ENCODE assay signal across 11 cellular contexts in the genomic region with DNA sequence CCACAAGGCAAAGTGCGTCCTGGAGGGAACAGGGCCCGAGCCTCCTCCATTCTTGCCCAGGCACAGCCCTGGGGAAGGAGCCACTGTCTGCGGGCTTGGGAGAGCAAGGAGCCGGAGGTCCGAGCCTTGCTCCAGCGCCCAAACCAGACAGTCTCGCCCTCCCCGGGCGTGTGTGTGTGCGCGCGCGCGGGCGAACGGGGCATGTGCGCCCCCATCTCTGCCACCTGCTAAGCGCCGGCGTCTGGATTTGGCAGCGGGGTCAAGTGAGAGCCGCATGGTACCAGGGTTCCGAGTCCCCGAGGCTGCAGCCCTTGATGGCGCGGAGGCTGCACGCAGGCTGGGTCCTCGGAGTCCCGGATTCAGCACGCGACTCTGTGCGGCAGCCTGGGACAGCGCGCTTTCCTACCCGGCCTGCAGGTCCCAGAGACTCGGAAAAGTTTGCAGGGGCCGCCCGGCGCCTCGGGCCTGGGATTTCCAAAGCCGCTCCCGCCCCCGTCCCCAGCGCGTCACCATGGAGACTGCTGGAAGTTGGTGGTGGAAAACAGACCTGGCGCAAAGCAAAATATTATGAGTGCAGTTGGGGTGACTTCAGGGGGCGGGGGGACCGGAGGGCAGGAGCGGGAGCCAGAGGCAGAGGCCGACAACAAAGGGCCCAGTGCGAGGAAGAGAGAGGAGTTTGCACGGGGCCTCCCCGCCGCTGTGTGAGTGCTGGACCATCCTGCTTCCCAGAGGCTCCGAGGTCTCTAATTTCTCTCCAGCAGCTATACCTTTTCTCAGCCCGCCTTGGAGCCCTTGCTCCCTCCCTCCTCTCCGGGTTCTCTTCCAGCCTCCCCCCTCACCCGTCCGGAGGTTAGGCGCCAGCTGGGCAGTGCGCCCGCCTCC. TPM values are rescaled to one million over a fixed set of nuclear protein-coding genes. Genes with fewer than 3 reads are reported as not detected.
DNase-seq lines count a peak whose midpoint lies in the region; ATAC-seq and TF ChIP-seq lines count a peak whose summit lies in the region.
"Had no signal": no experiment of that assay in that cellular context is flagged by ENCODE, and none has a peak within 500 bp of the region (broad histone marks: within the 10 kb centered on the region; RNA-seq: fewer than 3 reads in every experiment).

No MANE protein-coding gene starts in this region.

- no peaks in the 10 kb centered on the region for H3K36me3 ChIP-seq in ACC112 (ENCODE audit: insufficient read depth, low read length)
- H3K36me3 ChIP-seq in CD8-positive, alpha-beta memory T cell (ENCODE audit: insufficient read depth, low read length), result no peaks in the 10 kb centered on the region

- no peak for ATAC-seq in HG03135 (IDR thresholded peaks at IDR 0.05; ENCODE audit: unreplicated experiment)
- ATAC-seq: right cardiac atrium had no signal

- intact Hi-C loops in dorsolateral prefrontal cortex (cut with DNase I), result loop anchor here in 1 of 2 donors (10.0 kb wide), 1 partner anchor 128 kb away; no protein-coding TSS in a partner anchor

- H3K4me3 Mint-ChIP-seq in nephron, result peak overlapping the region; percentile 75 to 85 (median 82)
- H3K4me3 Mint-ChIP-seq in CD8-positive, alpha-beta memory T cell, result no peak overlapping the region
- H3K4me3 Mint-ChIP-seq: CD4-positive, CD25-positive, alpha-beta regulatory T cell had no signal

- H3K27ac ChIP-seq in ACC112 (ENCODE audit: low read depth, low read length) (no peak overlapping the region), dorsolateral prefrontal cortex (peak overlapping the region in 28 of 59 donors; percentile 6 to 84 (median 63))
- H3K27ac ChIP-seq in CD8-positive, alpha-beta memory T cell (ENCODE audit: low read depth, low read length), result no peak overlapping the region

- no peaks in the 10 kb centered on the region for H3K36me3 Mint-ChIP-seq in nephron (ENCODE audit: low read depth)
- H3K36me3 Mint-ChIP-seq in CD8-positive, alpha-beta memory T cell, result peaks cover 0 to 1% (median 0%) of the 10 kb centered on the region in 3 donors
- H3K36me3 Mint-ChIP-seq: CD4-positive, CD25-positive, alpha-beta regulatory T cell had no signal

- peaks cover 100% of the 10 kb centered on the region for H3K27me3 Mint-ChIP-seq in nephron (ENCODE audit: low read depth)
- peaks cover 68 to 81% of the 10 kb centered on the region in 2 donors for H3K27me3 Mint-ChIP-seq in CD8-positive, alpha-beta memory T cell

- H3K9me3 ChIP-seq in CD8-positive, alpha-beta memory T cell (ENCODE audit: low read length), result no peaks in the 10 kb centered on the region

- no peaks in the 10 kb centered on the region for H3K9me3 Mint-ChIP-seq in nephron
- H3K9me3 Mint-ChIP-seq in CD8-positive, alpha-beta memory T cell, result no peaks in the 10 kb centered on the region

- H3K4me3 ChIP-seq in ACC112 (ENCODE audit: low read depth, low read length), result peak overlapping the region; percentile 27; the same call in 1 of the 2 replicates
- peak overlapping the region in 56 of 59 donors; percentile 5 to 74 (median 52) for H3K4me3 ChIP-seq in dorsolateral prefrontal cortex
- H3K4me3 ChIP-seq in CD8-positive, alpha-beta memory T cell (ENCODE audit: low read length), result no peak overlapping the region

- POLR2A ChIA-PET in CD8-positive, alpha-beta memory T cell (lab: Charles Lee), result no interaction called here

- peak overlapping the region; percentile 11 for H2AFZ ChIP-seq in ACC112 (ENCODE audit: low read length, unreplicated experiment)

- TF ChIP-seq CTCF in dorsolateral prefrontal cortex (IDR thresholded peaks at IDR 0.05 in 54 of 56, conservative IDR thresholded peaks at IDR 0.05 in 2 of 56; ENCODE audit: low read depth in 1 of 56, partially characterized antibody in 56 of 56) (no peak), nephron (IDR thresholded peaks at IDR 0.05; ENCODE audit: unreplicated experiment in 3 of 3) (no peak)

- H3K27me3 ChIP-seq in ACC112 (ENCODE audit: insufficient read depth, low read length) (peaks cover 96% of the 10 kb centered on the region), dorsolateral prefrontal cortex (peaks cover 0 to 99% (median 79%) of the 10 kb centered on the region in 45 donors)
- peaks cover 19% of the 10 kb centered on the region for H3K27me3 ChIP-seq in CD8-positive, alpha-beta memory T cell (ENCODE audit: insufficient read depth, low read length, poor library complexity, severe bottlenecking)

- H3K79me2 ChIP-seq in ACC112 (ENCODE audit: control insufficient read depth, insufficient read depth, low read length, unreplicated experiment), result no peaks in the 10 kb centered on the region

- CTCF ChIA-PET in CD8-positive, alpha-beta memory T cell (lab: Charles Lee), result no interaction called here

- H3K4me1 Mint-ChIP-seq in nephron, result peaks cover 41% of the 10 kb centered on the region
- peaks cover 27 to 46% (median 29%) of the 10 kb centered on the region in 3 donors for H3K4me1 Mint-ChIP-seq in CD8-positive, alpha-beta memory T cell

- H3K4me1 ChIP-seq in ACC112 (ENCODE audit: control insufficient read depth, insufficient read depth, low read length, unreplicated experiment), result no peaks in the 10 kb centered on the region
- H3K4me1 ChIP-seq in CD8-positive, alpha-beta memory T cell (ENCODE audit: insufficient read depth, low read length), result peaks cover 9% of the 10 kb centered on the region

- H3K27ac Mint-ChIP-seq in nephron, result no peak overlapping the region
- H3K27ac Mint-ChIP-seq in CD8-positive, alpha-beta memory T cell, result no peak overlapping the region

- DNase-seq in GM03348 (ENCODE audit: low spot score) (peak; percentile 16), dorsolateral prefrontal cortex (no peak), NCI-H187 treated with DMSO at 0.1 percent for 48 hours (lab: John Stamatoyannopoulos, UW) (no peak), NCI-H1092 treated with DMSO at 0.1 percent for 48 hours (lab: John Stamatoyannopoulos, UW) (no peak)
- no peak for DNase-seq in CD8-positive, alpha-beta memory T cell
- DNase-seq: CD4-positive, CD25-positive, alpha-beta regulatory T cell had no signal

RNA-seq across cellular contexts. Expression of gene RFX4, which starts 4.2 kb away (rescaled TPM):
- 10 to 100 TPM; 13.6 to 85.8 (median 33.3) TPM for total RNA-seq in dorsolateral prefrontal cortex
- total RNA-seq in CD8-positive, alpha-beta memory T cell, result not detected
- polyA plus RNA-seq in CD8-positive, alpha-beta memory T cell, result not detected
- total RNA-seq: CD4-positive, CD25-positive, alpha-beta regulatory T cell; right cardiac atrium had no signal
- polyA plus RNA-seq: CD4-positive, CD25-positive, alpha-beta regulatory T cell; keratinocyte; right cardiac atrium had no signal

Comparison
In these comparisons a context has a peak if more than half of its experiments do, and no peak if none do; other contexts are left out.
1. H3K4me3 Mint-ChIP-seq: peak in nephron (3 of 3); none in CD8-positive, alpha-beta memory T cell (0 of 7).
2. RNA of gene RFX4, which starts 4.2 kb away (total RNA-seq): 13.6 to 85.8 TPM in dorsolateral prefrontal cortex; not detected in CD8-positive, alpha-beta memory T cell; every median in the first group is over 10 times any median in the second.